In genomic region chr16:73197598-73197997, GRCh38 we compare ENCODE assay signal across 28 cellular contexts.
"Had no signal": no experiment of that assay in that cellular context is flagged by ENCODE, and none has a peak within 500 bp of the region (broad histone marks: within the 10 kb centered on the region; RNA-seq: fewer than 3 reads in every experiment).

No MANE protein-coding gene starts in this region.

- H3K4me3 ChIP-seq: ascending aorta, cardiac muscle cell had no signal

- H3K27ac ChIP-seq: ascending aorta, cardiac muscle cell, VCaP had no signal

- H3K9me3 ChIP-seq: ascending aorta had no signal

- ATAC-seq: activated CD8-positive, alpha-beta memory T cell treated with anti-CD3 and anti-CD28 coated beads, Interleukin-2, amount 10 ng/mL, durations not matched to agents 7 days and 5 days; activated CD8-positive, alpha-beta T cell treated with anti-CD3 and anti-CD28 coated beads, Interleukin-2, amount 10 ng/mL, durations not matched to agents 7 days and 5 days; activated naive CD8-positive, alpha-beta T cell treated with anti-CD3 and anti-CD28 coated beads, Interleukin-2, amount 50 U/mL, for 24 hours had no signal

- DNase-seq: activated B cell treated with CpG ODN at 0.5 μM for 24 hours; activated CD4-positive, alpha-beta memory T cell treated with anti-CD3 and anti-CD28 coated beads, Interleukin-2, amount 10 ng/mL, durations not matched to agents 7 days and 5 days; activated CD4-positive, alpha-beta T cell treated with anti-CD3 and anti-CD28 coated beads for 4 hours; activated CD4-positive, alpha-beta T cell treated with anti-CD3 and anti-CD28 coated beads, Interleukin-2, amount 10 ng/mL, durations not matched to agents 24 days and 14 days; activated CD4-positive, alpha-beta T cell treated with anti-CD3 and anti-CD28 coated beads, Interleukin-2, amount 50 U/mL, for 48 hours; activated CD4-positive, CD25-positive, alpha-beta regulatory T cell treated with anti-CD3 and anti-CD28 coated beads, Interleukin-2, amount 50 U/mL, for 72 hours; activated CD8-positive, alpha-beta memory T cell treated with anti-CD3 and anti-CD28 coated beads for 24 hours; activated CD8-positive, alpha-beta memory T cell treated with anti-CD3 and anti-CD28 coated beads, Interleukin-2, amount 10 ng/mL, durations not matched to agents 7 days and 5 days; activated CD8-positive, alpha-beta memory T cell treated with anti-CD3 and anti-CD28 coated beads, Interleukin-2, amount 50 U/mL, for 48 hours; activated CD8-positive, alpha-beta T cell treated with anti-CD3 and anti-CD28 coated beads, Interleukin-2, amount 10 ng/mL, durations not matched to agents 7 days and 5 days; activated effector memory CD4-positive, alpha-beta T cell treated with Interleukin-2 at 50 U/mL for 16 hours; activated gamma-delta T cell; activated naive CD4-positive, alpha-beta T cell treated with anti-CD3 and anti-CD28 coated beads, Interleukin-2, amount 10 ng/mL, durations not matched to agents 7 days and 5 days; activated naive CD4-positive, alpha-beta T cell treated with Interleukin-2 at 50 U/mL for 16 hours; activated naive CD8-positive, alpha-beta T cell treated with anti-CD3 and anti-CD28 coated beads, Interleukin-2, amount 10 ng/mL, durations not matched to agents 7 days and 5 days; activated naive CD8-positive, alpha-beta T cell treated with anti-CD3 and anti-CD28 coated beads, Interleukin-2, amount 50 U/mL, for 24 hours; activated T-cell treated with anti-CD3 and anti-CD28 coated beads, Interleukin-2, amount 50 U/mL, for 24 hours; activated T-cell treated with anti-CD3 and anti-CD28 coated beads, Interleukin-2, amount 50 U/mL, for 48 hours; amygdala; anterior cingulate cortex; cerebellar nuclear complex; SW 1271; T-helper 1 cell; T-helper 2 cell; T-helper 9 cell had no signal

- H3K4me1 ChIP-seq: ascending aorta had no signal

- H3K27me3 ChIP-seq: ascending aorta, cardiac muscle cell had no signal

- H3K36me3 ChIP-seq: ascending aorta, cardiac muscle cell had no signal
